ENCODE assay signal across 2 cellular contexts in genomic region chr15:37218351-37218916, GRCh38.
TF ChIP-seq lines count a peak whose summit lies in the region.

No MANE protein-coding gene starts in this region.

TF ChIP-seq in SK-N-SH treated with all-trans-retinoic acid at 6 μM for 48 hours, 23 proteins besides CTCF, POLR2A, EP300 and RAD21 (continued from another document):
- no peak for TF ChIP-seq TSHZ2 (CRISPR knock-in tag; IDR thresholded peaks at IDR 0.05)
- TF ChIP-seq OSR1 (CRISPR knock-in tag; IDR thresholded peaks at IDR 0.05): no peak
- TF ChIP-seq ZNF8 (CRISPR knock-in tag; IDR thresholded peaks at IDR 0.05): no peak
- no peak for TF ChIP-seq RARB (CRISPR knock-in tag; IDR thresholded peaks at IDR 0.05)
- no peak for TF ChIP-seq ARNTL (CRISPR knock-in tag; IDR thresholded peaks at IDR 0.05; ENCODE audit: borderline replicate concordance, low read depth)
- no peak for TF ChIP-seq GLIS3 (CRISPR knock-in tag; IDR thresholded peaks at IDR 0.05)
- TF ChIP-seq ZFP3 (CRISPR knock-in tag; IDR thresholded peaks at IDR 0.05): no peak

TF ChIP-seq in HepG2, 621 proteins besides CTCF, POLR2A, EP300 and RAD21 (continued from another document):
- TF ChIP-seq, protein P1, sequence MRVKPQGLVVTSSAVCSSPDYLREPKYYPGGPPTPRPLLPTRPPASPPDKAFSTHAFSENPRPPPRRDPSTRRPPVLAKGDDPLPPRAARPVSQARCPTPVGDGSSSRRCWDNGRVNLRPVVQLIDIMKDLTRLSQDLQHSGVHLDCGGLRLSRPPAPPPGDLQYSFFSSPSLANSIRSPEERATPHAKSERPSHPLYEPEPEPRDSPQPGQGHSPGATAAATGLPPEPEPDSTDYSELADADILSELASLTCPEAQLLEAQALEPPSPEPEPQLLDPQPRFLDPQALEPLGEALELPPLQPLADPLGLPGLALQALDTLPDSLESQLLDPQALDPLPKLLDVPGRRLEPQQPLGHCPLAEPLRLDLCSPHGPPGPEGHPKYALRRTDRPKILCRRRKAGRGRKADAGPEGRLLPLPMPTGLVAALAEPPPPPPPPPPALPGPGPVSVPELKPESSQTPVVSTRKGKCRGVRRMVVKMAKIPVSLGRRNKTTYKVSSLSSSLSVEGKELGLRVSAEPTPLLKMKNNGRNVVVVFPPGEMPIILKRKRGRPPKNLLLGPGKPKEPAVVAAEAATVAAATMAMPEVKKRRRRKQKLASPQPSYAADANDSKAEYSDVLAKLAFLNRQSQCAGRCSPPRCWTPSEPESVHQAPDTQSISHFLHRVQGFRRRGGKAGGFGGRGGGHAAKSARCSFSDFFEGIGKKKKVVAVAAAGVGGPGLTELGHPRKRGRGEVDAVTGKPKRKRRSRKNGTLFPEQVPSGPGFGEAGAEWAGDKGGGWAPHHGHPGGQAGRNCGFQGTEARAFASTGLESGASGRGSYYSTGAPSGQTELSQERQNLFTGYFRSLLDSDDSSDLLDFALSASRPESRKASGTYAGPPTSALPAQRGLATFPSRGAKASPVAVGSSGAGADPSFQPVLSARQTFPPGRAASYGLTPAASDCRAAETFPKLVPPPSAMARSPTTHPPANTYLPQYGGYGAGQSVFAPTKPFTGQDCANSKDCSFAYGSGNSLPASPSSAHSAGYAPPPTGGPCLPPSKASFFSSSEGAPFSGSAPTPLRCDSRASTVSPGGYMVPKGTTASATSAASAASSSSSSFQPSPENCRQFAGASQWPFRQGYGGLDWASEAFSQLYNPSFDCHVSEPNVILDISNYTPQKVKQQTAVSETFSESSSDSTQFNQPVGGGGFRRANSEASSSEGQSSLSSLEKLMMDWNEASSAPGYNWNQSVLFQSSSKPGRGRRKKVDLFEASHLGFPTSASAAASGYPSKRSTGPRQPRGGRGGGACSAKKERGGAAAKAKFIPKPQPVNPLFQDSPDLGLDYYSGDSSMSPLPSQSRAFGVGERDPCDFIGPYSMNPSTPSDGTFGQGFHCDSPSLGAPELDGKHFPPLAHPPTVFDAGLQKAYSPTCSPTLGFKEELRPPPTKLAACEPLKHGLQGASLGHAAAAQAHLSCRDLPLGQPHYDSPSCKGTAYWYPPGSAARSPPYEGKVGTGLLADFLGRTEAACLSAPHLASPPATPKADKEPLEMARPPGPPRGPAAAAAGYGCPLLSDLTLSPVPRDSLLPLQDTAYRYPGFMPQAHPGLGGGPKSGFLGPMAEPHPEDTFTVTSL (CRISPR knock-in tag; IDR thresholded peaks at IDR 0.05; ENCODE audit: borderline replicate concordance): no peak
- no peak for TF ChIP-seq MBD4 (IDR thresholded peaks at IDR 0.05; ENCODE audit: borderline replicate concordance, low read length)
- TF ChIP-seq, protein P2, sequence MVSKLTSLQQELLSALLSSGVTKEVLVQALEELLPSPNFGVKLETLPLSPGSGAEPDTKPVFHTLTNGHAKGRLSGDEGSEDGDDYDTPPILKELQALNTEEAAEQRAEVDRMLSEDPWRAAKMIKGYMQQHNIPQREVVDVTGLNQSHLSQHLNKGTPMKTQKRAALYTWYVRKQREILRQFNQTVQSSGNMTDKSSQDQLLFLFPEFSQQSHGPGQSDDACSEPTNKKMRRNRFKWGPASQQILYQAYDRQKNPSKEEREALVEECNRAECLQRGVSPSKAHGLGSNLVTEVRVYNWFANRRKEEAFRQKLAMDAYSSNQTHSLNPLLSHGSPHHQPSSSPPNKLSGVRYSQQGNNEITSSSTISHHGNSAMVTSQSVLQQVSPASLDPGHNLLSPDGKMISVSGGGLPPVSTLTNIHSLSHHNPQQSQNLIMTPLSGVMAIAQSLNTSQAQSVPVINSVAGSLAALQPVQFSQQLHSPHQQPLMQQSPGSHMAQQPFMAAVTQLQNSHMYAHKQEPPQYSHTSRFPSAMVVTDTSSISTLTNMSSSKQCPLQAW (CRISPR knock-in tag; IDR thresholded peaks at IDR 0.05): no peak
- TF ChIP-seq E2F1 (CRISPR knock-in tag; IDR thresholded peaks at IDR 0.05): no peak
- TF ChIP-seq TBL1XR1 (IDR thresholded peaks at IDR 0.05; ENCODE audit: borderline replicate concordance, low read length, partially characterized antibody): no peak
